In the genomic region with DNA sequence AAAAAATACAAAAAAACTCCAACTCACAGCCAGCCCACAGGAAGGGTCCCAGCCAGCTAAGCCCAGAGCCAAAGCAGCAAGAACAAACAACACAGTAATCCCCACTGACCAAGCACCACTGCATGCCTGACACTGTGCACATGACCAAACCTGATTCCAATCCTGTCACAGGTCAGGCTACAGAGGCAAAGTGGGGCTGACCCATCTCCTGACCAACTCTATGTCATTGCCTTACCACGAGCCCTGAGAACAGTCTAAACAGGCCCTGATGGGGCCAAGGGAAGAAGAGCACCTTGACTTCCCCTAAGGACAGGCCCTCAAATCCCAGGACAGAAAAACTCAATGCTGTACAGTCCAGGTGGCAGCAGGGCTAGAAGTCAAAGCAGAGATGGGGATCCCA, we compare ENCODE assay signal across 9 cellular contexts. TPM values are rescaled to one million over a fixed set of nuclear protein-coding genes. Genes with fewer than 3 reads are reported as not detected.
DNase-seq lines count a peak whose midpoint lies in the region; ATAC-seq and TF ChIP-seq lines count a peak whose summit lies in the region.
"Had no signal": no experiment of that assay in that cellular context is flagged by ENCODE, and none has a peak within 500 bp of the region (broad histone marks: within the 10 kb centered on the region; RNA-seq: fewer than 3 reads in every experiment).

No MANE protein-coding gene starts in this region.

- H3K27ac ChIP-seq in gastroesophageal sphincter (peak overlapping the region in 3 of 4 donors; percentile 56 to 94 (median 89)), neural progenitor cell (no peak overlapping the region)

- no peaks in the 10 kb centered on the region for H3K27me3 ChIP-seq in GM06990 (replicated peaks; ENCODE audit: control insufficient read depth, insufficient read depth, low read length)
- no peaks in the 10 kb centered on the region for H3K27me3 ChIP-seq in gastroesophageal sphincter
- no peaks in the 10 kb centered on the region for H3K27me3 ChIP-seq in neural progenitor cell

- no peak overlapping the region for H3K4me2 ChIP-seq in neural progenitor cell

- peaks cover 54% of the 10 kb centered on the region for H3K4me1 Mint-ChIP-seq in activated T-helper 1 cell treated with anti-CD3 and anti-CD28 coated beads, Interleukin-12 subunit alpha, Interleukin-12 subunit beta, Interleukin-2, Interleukin-4 antibody, amounts not matched to agents 30 ng/mL and 10 ng/mL and 1 ng/mL, durations not matched to agents 14 hours and 24 hours and 36 hours (ENCODE audit: low read depth)
- peaks cover 39% of the 10 kb centered on the region for H3K4me1 Mint-ChIP-seq in neural progenitor cell

- peaks cover 23% of the 10 kb centered on the region for H3F3A ChIP-seq in neural progenitor cell (ENCODE audit: low read depth)

- H3K36me3 ChIP-seq in GM06990 (ENCODE audit: control insufficient read depth, insufficient read depth, low read length), result peaks cover 9% of the 10 kb centered on the region
- peaks cover 0 to 22% of the 10 kb centered on the region in 2 donors for H3K36me3 ChIP-seq in gastroesophageal sphincter
- peaks cover 2% of the 10 kb centered on the region for H3K36me3 ChIP-seq in neural progenitor cell

- ATAC-seq in gastroesophageal sphincter (no peak), GM21390 (IDR thresholded peaks at IDR 0.05; ENCODE audit: unreplicated experiment) (no peak)

- H3K9me3 ChIP-seq in gastroesophageal sphincter, result no peaks in the 10 kb centered on the region
- H3K9me3 ChIP-seq in neural progenitor cell (ENCODE audit: low read depth), result peaks cover 3% of the 10 kb centered on the region

- TF ChIP-seq CTCF in GM06990 (IDR thresholded peaks at IDR 0.05; ENCODE audit: insufficient read depth, low read length, poor library complexity, severe bottlenecking) (no peak), gastroesophageal sphincter (IDR thresholded peaks at IDR 0.05) (no peak), neural progenitor cell (IDR thresholded peaks at IDR 0.05) (no peak)

- TF ChIP-seq POLR2A in gastroesophageal sphincter (IDR thresholded peaks at IDR 0.05), result no peak

- H3K4me1 ChIP-seq in gastroesophageal sphincter, result peaks cover 0 to 51% (median 7%) of the 10 kb centered on the region in 3 donors
- peaks cover 15% of the 10 kb centered on the region for H3K4me1 ChIP-seq in neural progenitor cell

- H3K4me3 ChIP-seq in GM06990 (replicated peaks; ENCODE audit: low read depth, low read length) (peak overlapping the region; percentile 20), gastroesophageal sphincter (no peak overlapping the region), skeletal muscle cell (ENCODE audit: low read depth, low read length) (peak overlapping the region; percentile 79), neural progenitor cell (no peak overlapping the region)

- no peak overlapping the region for H3K27ac Mint-ChIP-seq in activated T-helper 1 cell treated with anti-CD3 and anti-CD28 coated beads, Interleukin-12 subunit alpha, Interleukin-12 subunit beta, Interleukin-2, Interleukin-4 antibody, amounts not matched to agents 30 ng/mL and 10 ng/mL and 1 ng/mL, durations not matched to agents 14 hours and 24 hours and 36 hours
- H3K27ac Mint-ChIP-seq in neural progenitor cell, result no peak overlapping the region

- intact Hi-C loops in activated T-helper 1 cell treated with anti-CD3 and anti-CD28 coated beads, Interleukin-12 subunit alpha, Interleukin-12 subunit beta, Interleukin-2, Interleukin-4 antibody, amounts not matched to agents 30 ng/mL and 10 ng/mL and 1 ng/mL, durations not matched to agents 14 hours and 24 hours and 36 hours (cut with micrococcal nuclease), result no loop called here

- H3K9me3 Mint-ChIP-seq in activated T-helper 1 cell treated with anti-CD3 and anti-CD28 coated beads, Interleukin-12 subunit alpha, Interleukin-12 subunit beta, Interleukin-2, Interleukin-4 antibody, amounts not matched to agents 30 ng/mL and 10 ng/mL and 1 ng/mL, durations not matched to agents 14 hours and 24 hours and 36 hours, result no peaks in the 10 kb centered on the region
- peaks cover 22% of the 10 kb centered on the region for H3K9me3 Mint-ChIP-seq in neural progenitor cell

- no peak for TF ChIP-seq EP300 in gastroesophageal sphincter (IDR thresholded peaks at IDR 0.05)

- WGBS in gastroesophageal sphincter (ENCODE audit: low coverage in 1 of 2), 2 donors, result 83% methylated on average over 1 of the region's 1 CpG; no CpG with 5 or more reads in 1 of the 2 donors

- peaks cover 64% of the 10 kb centered on the region for H3K79me2 ChIP-seq in neural progenitor cell (ENCODE audit: low read depth)

- no peak overlapping the region for H3K9ac ChIP-seq in neural progenitor cell

- H4K20me1 ChIP-seq in neural progenitor cell (ENCODE audit: low read depth), result peaks cover 5% of the 10 kb centered on the region

- DNase-seq in GM06990 (ENCODE audit: extremely low read depth, insufficient read length), result no peak
- DNase-seq in activated T-helper 1 cell treated with anti-CD3 and anti-CD28 coated beads, Interleukin-12 subunit alpha, Interleukin-12 subunit beta, Interleukin-2, Interleukin-4 antibody, amounts not matched to agents 30 ng/mL and 10 ng/mL and 1 ng/mL, durations not matched to agents 14 hours and 24 hours and 36 hours (ENCODE audit: low spot score), result no peak
- no peak for DNase-seq in skeletal muscle cell (ENCODE audit: low read depth)
- DNase-seq in neural progenitor cell (ENCODE audit: low spot score), result no peak
- DNase-seq in GOT3 (lab: John Stamatoyannopoulos, UW), result no peak
- no peak for DNase-seq in NCI-H146 (lab: John Stamatoyannopoulos, UW)
- DNase-seq: stimulated activated CD4-positive, alpha-beta T cell treated with anti-CD3 and anti-CD28 coated beads, Interleukin-15, amount 100 ng/mL, for 24 hours had no signal

- no peak overlapping the region for H2AFZ ChIP-seq in neural progenitor cell (replicated peaks)

- H3K36me3 Mint-ChIP-seq in activated T-helper 1 cell treated with anti-CD3 and anti-CD28 coated beads, Interleukin-12 subunit alpha, Interleukin-12 subunit beta, Interleukin-2, Interleukin-4 antibody, amounts not matched to agents 30 ng/mL and 10 ng/mL and 1 ng/mL, durations not matched to agents 14 hours and 24 hours and 36 hours (ENCODE audit: low read depth), result peaks cover 16% of the 10 kb centered on the region
- peaks cover 42% of the 10 kb centered on the region for H3K36me3 Mint-ChIP-seq in neural progenitor cell

- no peaks in the 10 kb centered on the region for H3K27me3 Mint-ChIP-seq in activated T-helper 1 cell treated with anti-CD3 and anti-CD28 coated beads, Interleukin-12 subunit alpha, Interleukin-12 subunit beta, Interleukin-2, Interleukin-4 antibody, amounts not matched to agents 30 ng/mL and 10 ng/mL and 1 ng/mL, durations not matched to agents 14 hours and 24 hours and 36 hours (ENCODE audit: insufficient read depth)
- peaks cover 12% of the 10 kb centered on the region for H3K27me3 Mint-ChIP-seq in neural progenitor cell (ENCODE audit: insufficient read depth, low read depth)

- peak overlapping the region; percentile 7 for H3K4me3 Mint-ChIP-seq in activated T-helper 1 cell treated with anti-CD3 and anti-CD28 coated beads, Interleukin-12 subunit alpha, Interleukin-12 subunit beta, Interleukin-2, Interleukin-4 antibody, amounts not matched to agents 30 ng/mL and 10 ng/mL and 1 ng/mL, durations not matched to agents 14 hours and 24 hours and 36 hours
- H3K4me3 Mint-ChIP-seq in neural progenitor cell, result no peak overlapping the region

RNA-seq across cellular contexts. Expression of gene LSS, which starts 2.4 kb away (rescaled TPM):
- 15.8 and 17.0 TPM in 2 replicates for total RNA-seq in activated T-helper 1 cell treated with anti-CD3 and anti-CD28 coated beads, Interleukin-12 subunit alpha, Interleukin-12 subunit beta, Interleukin-2, Interleukin-4 antibody, amounts not matched to agents 30 ng/mL and 10 ng/mL and 1 ng/mL, durations not matched to agents 14 hours and 24 hours and 36 hours
- total RNA-seq in gastroesophageal sphincter (100 to 1,000 TPM in 1 of 4 donors, 10 to 100 TPM in 3; 57.7 to 104 (median 85.7) TPM), neural progenitor cell (ENCODE audit: low replicate concordance) (26.7 and 90.5 TPM in 2 replicates)

RNA-seq across cellular contexts. Expression of gene SPATC1L, which starts 41.9 kb away (rescaled TPM):
- total RNA-seq in activated T-helper 1 cell treated with anti-CD3 and anti-CD28 coated beads, Interleukin-12 subunit alpha, Interleukin-12 subunit beta, Interleukin-2, Interleukin-4 antibody, amounts not matched to agents 30 ng/mL and 10 ng/mL and 1 ng/mL, durations not matched to agents 14 hours and 24 hours and 36 hours, result 12.1 and 12.8 TPM in 2 replicates
- total RNA-seq in gastroesophageal sphincter (10 to 100 TPM in 1 of 4 donors, 1 to 10 TPM in 2, under 1 TPM in 1; 0.54 to 20.4 (median 7.9) TPM), neural progenitor cell (ENCODE audit: low replicate concordance) (5.1 and 20.2 TPM in 2 replicates)

RNA-seq across cellular contexts. Expression of gene MCM3AP, which starts 59.3 kb away (rescaled TPM):
- 131 and 137 TPM in 2 replicates for total RNA-seq in activated T-helper 1 cell treated with anti-CD3 and anti-CD28 coated beads, Interleukin-12 subunit alpha, Interleukin-12 subunit beta, Interleukin-2, Interleukin-4 antibody, amounts not matched to agents 30 ng/mL and 10 ng/mL and 1 ng/mL, durations not matched to agents 14 hours and 24 hours and 36 hours
- total RNA-seq in gastroesophageal sphincter, result 10 to 100 TPM; 61.6 to 95.4 (median 71.7) TPM
- 72.4 and 101 TPM in 2 replicates for total RNA-seq in neural progenitor cell (ENCODE audit: low replicate concordance)

RNA-seq across cellular contexts. Expression of gene YBEY, which starts 60.0 kb away (rescaled TPM):
- total RNA-seq in activated T-helper 1 cell treated with anti-CD3 and anti-CD28 coated beads, Interleukin-12 subunit alpha, Interleukin-12 subunit beta, Interleukin-2, Interleukin-4 antibody, amounts not matched to agents 30 ng/mL and 10 ng/mL and 1 ng/mL, durations not matched to agents 14 hours and 24 hours and 36 hours, result 16.7 and 17.6 TPM in 2 replicates
- total RNA-seq in gastroesophageal sphincter (10 to 100 TPM in 3 of 4 donors, 1 to 10 TPM in 1; 6.1 to 16.3 (median 13.3) TPM), neural progenitor cell (ENCODE audit: low replicate concordance) (42.2 and 47.3 TPM in 2 replicates)

Comparison
In these comparisons a context has a peak if more than half of its experiments do, and no peak if none do; other contexts are left out.
1. H3K4me3 ChIP-seq: peak in GM06990 (single experiment) and skeletal muscle cell (single experiment); none in gastroesophageal sphincter (0 of 2) and neural progenitor cell (single experiment).